ENCODE assay signal across 28 cellular contexts in the genomic region with DNA sequence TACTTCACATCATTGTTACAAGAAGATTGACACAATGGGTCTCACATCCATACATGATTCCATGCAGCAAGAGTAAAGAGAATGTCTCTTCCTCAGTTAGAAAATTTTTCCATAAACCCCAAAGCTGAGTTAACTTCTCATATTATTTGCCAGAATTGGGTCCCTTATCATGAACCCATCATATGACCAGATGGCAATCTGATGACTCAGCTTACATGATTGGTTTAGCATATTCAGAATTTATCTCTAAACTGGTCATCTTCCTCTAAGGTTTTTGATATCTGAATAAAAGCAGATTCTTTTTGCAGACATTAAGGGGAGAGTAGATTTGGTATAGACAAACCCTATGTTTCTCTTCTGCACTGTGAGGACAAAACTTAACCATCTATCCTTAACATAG.
"Had no signal": no experiment of that assay in that cellular context is flagged by ENCODE, and none has a peak within 500 bp of the region (broad histone marks: within the 10 kb centered on the region; RNA-seq: fewer than 3 reads in every experiment).

No MANE protein-coding gene starts in this region.

- ATAC-seq: activated CD4-positive, CD25-positive, alpha-beta regulatory T cell treated with anti-CD3 and anti-CD28 coated beads, Interleukin-2, amount 50 U/mL, for 24 hours; activated CD8-positive, alpha-beta T cell treated with anti-CD3 and anti-CD28 coated beads for 36 hours; activated T-cell treated with anti-CD3 and anti-CD28 coated beads, Interleukin-2, amount 50 U/mL, for 4 hours; activated T-helper 17 cell treated with anti-CD3 and anti-CD28 coated beads, Interleukin-2, amount 50 U/mL, for 72 hours; heart left ventricle; T-helper 17 cell had no signal

- H3K9me3 ChIP-seq: colonic mucosa, esophagus squamous epithelium, heart left ventricle had no signal

- DNase-seq: activated B cell treated with CpG ODN at 0.5 μM for 24 hours; activated CD4-positive, alpha-beta T cell treated with anti-CD3 and anti-CD28 coated beads for 48 hours; activated CD4-positive, alpha-beta T cell treated with anti-CD3 and anti-CD28 coated beads, Interleukin-2, amount 50 U/mL, for 1 hour; activated CD4-positive, alpha-beta T cell treated with anti-CD3 and anti-CD28 coated beads, Interleukin-2, amount 50 U/mL, for 48 hours; activated CD8-positive, alpha-beta memory T cell treated with anti-CD3 and anti-CD28 coated beads for 24 hours; activated CD8-positive, alpha-beta T cell treated with anti-CD3 and anti-CD28 coated beads for 36 hours; activated effector memory CD4-positive, alpha-beta T cell treated with Interleukin-2 at 50 U/mL for 16 hours; activated gamma-delta T cell treated with Interleukin-2 at 50 U/mL for 16 hours; activated naive CD4-positive, alpha-beta T cell treated with anti-CD3 and anti-CD28 coated beads, Interleukin-2, amount 50 U/mL, for 16 hours; activated naive CD4-positive, alpha-beta T cell treated with Interleukin-2 at 50 U/mL for 16 hours; activated T-cell treated with anti-CD3 and anti-CD28 coated beads, Interleukin-2, amount 50 U/mL, for 4 hours; amniotic stem cell; aorta; colonic mucosa; effector CD8-positive, alpha-beta T cell; esophagus squamous epithelium; foreskin fibroblast; heart left ventricle; T-helper 1 cell; T-helper 17 cell; T1000; WERI-Rb-1 had no signal

- H3K4me1 ChIP-seq: colonic mucosa had no signal

- H3K36me3 Mint-ChIP-seq: activated naive CD8-positive, alpha-beta T cell; brain had no signal

- H3K4me3 Mint-ChIP-seq: activated B cell treated with CpG ODN at 0.5 μM for 24 hours; activated CD8-positive, alpha-beta T cell treated with anti-CD3 and anti-CD28 coated beads for 36 hours; activated naive CD8-positive, alpha-beta T cell; activated T-cell treated with anti-CD3 and anti-CD28 coated beads, Interleukin-2, amount 50 U/mL, for 4 hours; activated T-helper 17 cell treated with anti-CD3 and anti-CD28 coated beads, Interleukin-2, amount 50 U/mL, for 72 hours; brain; T-helper 17 cell; T-helper 2 cell treated with Interferon-gamma antibody and Interleukin-4, amounts not matched to agents 5 μg/mL and 100 μg/mL, for 36 hours had no signal

- H3K27me3 ChIP-seq: colonic mucosa, esophagus squamous epithelium, heart left ventricle had no signal

- H3K9me3 Mint-ChIP-seq: activated T-helper 17 cell treated with anti-CD3 and anti-CD28 coated beads, Interleukin-2, amount 50 U/mL, for 72 hours; T-helper 2 cell treated with Interferon-gamma antibody and Interleukin-4, amounts not matched to agents 5 μg/mL and 100 μg/mL, for 36 hours had no signal

- H3K4me3 ChIP-seq: colonic mucosa, esophagus squamous epithelium, heart left ventricle had no signal

- H3K27ac ChIP-seq: colonic mucosa, epithelial cell of prostate, esophagus squamous epithelium, heart left ventricle, WERI-Rb-1 had no signal

- H3K27ac Mint-ChIP-seq: activated B cell treated with CpG ODN at 0.5 μM for 24 hours; activated CD8-positive, alpha-beta T cell treated with anti-CD3 and anti-CD28 coated beads for 36 hours; activated naive CD8-positive, alpha-beta T cell; activated T-helper 17 cell treated with anti-CD3 and anti-CD28 coated beads, Interleukin-2, amount 50 U/mL, for 72 hours; brain; T-helper 17 cell; T-helper 2 cell treated with Interferon-gamma antibody and Interleukin-4, amounts not matched to agents 5 μg/mL and 100 μg/mL, for 36 hours had no signal

- H3K4me1 Mint-ChIP-seq: activated B cell treated with CpG ODN at 0.5 μM for 24 hours; activated T-helper 17 cell treated with anti-CD3 and anti-CD28 coated beads, Interleukin-2, amount 50 U/mL, for 72 hours; T-helper 17 cell had no signal

- H3K27me3 Mint-ChIP-seq: activated B cell treated with CpG ODN at 0.5 μM for 24 hours; activated CD8-positive, alpha-beta T cell treated with anti-CD3 and anti-CD28 coated beads for 36 hours; activated naive CD8-positive, alpha-beta T cell; activated T-helper 17 cell treated with anti-CD3 and anti-CD28 coated beads, Interleukin-2, amount 50 U/mL, for 72 hours; T-helper 17 cell had no signal

- H3K36me3 ChIP-seq: colonic mucosa, esophagus squamous epithelium, heart left ventricle, WERI-Rb-1 had no signal
